13 cellular contexts compared by ENCODE assay signal in the genomic region with DNA sequence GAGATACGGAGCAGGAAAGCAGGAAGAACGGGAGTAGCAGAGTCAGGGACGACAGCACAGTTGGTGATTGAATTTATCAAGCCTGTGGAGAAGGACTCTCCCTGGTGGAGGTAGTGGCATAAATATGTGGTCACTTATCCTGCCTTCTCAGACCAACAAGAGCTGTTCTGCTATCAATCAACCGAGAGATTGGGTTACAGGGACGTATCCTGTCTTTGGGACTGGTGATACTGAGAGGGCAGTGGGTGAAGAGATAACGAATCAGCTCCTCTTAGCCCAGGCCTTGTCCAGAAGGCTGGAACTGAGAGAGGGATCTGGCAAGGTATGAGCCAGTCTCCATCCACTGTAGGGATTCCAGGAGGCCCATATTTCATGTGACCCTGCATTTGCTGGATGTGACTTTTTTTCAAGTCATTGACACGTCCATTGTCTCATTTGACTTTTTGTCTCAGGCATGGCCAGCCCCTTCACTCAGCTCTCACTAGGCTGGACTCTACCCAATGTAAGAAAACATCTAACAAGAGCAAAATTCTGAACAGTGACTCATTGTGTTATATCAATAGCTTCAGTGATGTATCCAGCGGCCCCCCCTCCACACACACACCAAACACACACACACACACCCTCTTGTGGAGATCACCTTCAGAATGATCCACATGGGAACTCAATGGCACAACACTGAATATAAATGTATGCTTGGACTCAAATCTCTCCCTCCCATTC. TPM values are rescaled to one million over a fixed set of nuclear protein-coding genes. Genes with fewer than 3 reads are reported as not detected.
DNase-seq lines count a peak whose midpoint lies in the region; ATAC-seq, FAIRE-seq and TF ChIP-seq lines count a peak whose summit lies in the region.
"Had no signal": no experiment of that assay in that cellular context is flagged by ENCODE, and none has a peak within 500 bp of the region (broad histone marks: within the 10 kb centered on the region; RNA-seq: fewer than 3 reads in every experiment).

No MANE protein-coding gene starts in this region.

- peak; percentile 45 for TF ChIP-seq CTCF in HepG2 (CRISPR knock-in tag; IDR thresholded peaks at IDR 0.05)
- TF ChIP-seq CTCF in right lobe of liver (IDR thresholded peaks at IDR 0.05) = no peak
- TF ChIP-seq CTCF in breast epithelium (IDR thresholded peaks at IDR 0.05) = no peak

- TF ChIP-seq POLR2A in HepG2 (IDR thresholded peaks at IDR 0.05; ENCODE audit: insufficient read depth in 1 of 2, low read depth in 2 of 2, low read length in 2 of 2) (no peak), right lobe of liver (IDR thresholded peaks at IDR 0.05) (no peak), breast epithelium (IDR thresholded peaks at IDR 0.05) (no peak)

- H3K27ac ChIP-seq in HepG2 (ENCODE audit: extremely low read length, insufficient read depth, low read length) (peak overlapping the region; percentile 56), right lobe of liver (no peak overlapping the region), breast epithelium (peak overlapping the region; percentile 65 to 93)

- H4K20me1 ChIP-seq in HepG2 (ENCODE audit: insufficient read depth, low read length) = no peaks in the 10 kb centered on the region

- peak overlapping the region in 1 of 3 experiments; percentile 17; a peak in 1 of 6 replicates for H3K4me3 ChIP-seq in HepG2 (replicated peaks in 1 of 3; ENCODE audit: insufficient read depth in 1 of 3, low read depth in 2 of 3, low read length in 3 of 3)
- H3K4me3 ChIP-seq in right lobe of liver = no peak overlapping the region
- H3K4me3 ChIP-seq in breast epithelium = no peak overlapping the region
- H3K4me3 ChIP-seq: tibial nerve had no signal

- CTCF ChIA-PET in HepG2 (lab: Yijun Ruan, JAX; ENCODE audit: low intra/inter-chr PET ratio, low total read pairs) = interaction anchor here (1.0 kb wide), 1 partner anchor 17 kb away, joined by 3 read pairs; no protein-coding TSS in a partner anchor

- POLR2A ChIA-PET in HepG2 (lab: Yijun Ruan, JAX) = interaction anchor here (2.7 to 3.8 kb wide), 3 partner anchors 10 to 33 kb away, joined by 11 to 22 read pairs (median 11); a partner anchor contains a TSS

- peak; percentile 21 for FAIRE-seq in HepG2 (lab: Jason Lieb, UNC)
- FAIRE-seq: endometrium, TTC549 had no signal

- ATAC-seq in HepG2 (peak; percentile 67), right lobe of liver (no peak)

- H3K9ac ChIP-seq in HepG2 (ENCODE audit: insufficient read depth, low read depth, low read length) = peak overlapping the region; percentile 48

- H3K9me3 ChIP-seq in HepG2 (ENCODE audit: low read length) (no peaks in the 10 kb centered on the region), right lobe of liver (no peaks in the 10 kb centered on the region), breast epithelium (no peaks in the 10 kb centered on the region)
- H3K9me3 ChIP-seq: tibial nerve had no signal

- H3K36me3 ChIP-seq in HepG2 (replicated peaks in 1 of 2; ENCODE audit: control insufficient read depth in 1 of 2, insufficient read depth in 2 of 2, low read length in 2 of 2) = no peaks in the 10 kb centered on the region
- no peaks in the 10 kb centered on the region for H3K36me3 ChIP-seq in right lobe of liver
- H3K36me3 ChIP-seq in breast epithelium = no peaks in the 10 kb centered on the region
- H3K36me3 ChIP-seq: tibial nerve had no signal

- no peak; a peak in 1 of 4 replicates for TF ChIP-seq EP300 in HepG2 (IDR thresholded peaks at IDR 0.05; ENCODE audit: low read depth in 2 of 2, low read length in 2 of 2)
- TF ChIP-seq EP300 in HepG2 (CRISPR knock-in tag; IDR thresholded peaks at IDR 0.05; ENCODE audit: borderline replicate concordance) = no peak

- WGBS in HepG2 (ENCODE audit: low lambda C conversion rate) = 22% methylated on average over 8 of the region's 8 CpGs
- WGBS in right lobe of liver (ENCODE audit: insufficient coverage, low coverage, low lambda C conversion rate, missing lambda C conversion rate) = 63% methylated on average over 6 of the region's 8 CpGs

- DNase-seq in HepG2 (ENCODE audit: low spot score) (peak; percentile 89), right lobe of liver (no peak), breast epithelium (ENCODE audit: low spot score in 2 of 2) (no peak), medulla oblongata (ENCODE audit: extremely low spot score) (peak; percentile 15), NCI-H345 treated with DMSO at 0.1 percent for 48 hours (lab: John Stamatoyannopoulos, UW; ENCODE audit: unreplicated experiment) (no peak), T-helper 9 cell (no peak), activated T-cell treated with anti-CD3 and anti-CD28 coated beads for 4 hours (no peak)
- no peak for DNase-seq in stimulated activated CD4-positive, alpha-beta T cell treated with anti-CD3 and anti-CD28 coated beads, Interleukin-4, amount 100 ng/mL, for 1 hour
- DNase-seq: NCI-H345, retina had no signal

- in situ Hi-C loops in HepG2 (cut with HindIII; ENCODE audit: extremely low pct_ligation_motif_present, low pct_unique_long_range_greater_than_20kb) = no loop called here

- no peaks in the 10 kb centered on the region for H3K27me3 ChIP-seq in HepG2 (ENCODE audit: control insufficient read depth in 1 of 2, insufficient read depth in 2 of 2, low read length in 2 of 2)
- no peaks in the 10 kb centered on the region for H3K27me3 ChIP-seq in right lobe of liver
- H3K27me3 ChIP-seq in breast epithelium = no peaks in the 10 kb centered on the region
- H3K27me3 ChIP-seq: tibial nerve had no signal

- H3K4me2 ChIP-seq in HepG2 (ENCODE audit: low read depth, low read length) = peak overlapping the region; percentile 54

- intact Hi-C loops in HepG2 (cut with micrococcal nuclease; ENCODE audit: unreplicated experiment) (loop anchor here (1.0 kb wide), 2 partner anchors 12 to 39 kb away; no protein-coding TSS in a partner anchor), right lobe of liver (cut with DNase I) (no loop called here), breast epithelium (cut with DNase I; ENCODE audit: low total_unique reads) (no loop called here)

- no peak for TF ChIP-seq RAD21 in HepG2 (CRISPR knock-in tag; IDR thresholded peaks at IDR 0.05)

- H3K4me1 ChIP-seq in HepG2 (ENCODE audit: insufficient read depth, low read length) (peaks cover 77% of the 10 kb centered on the region), right lobe of liver (peaks cover 0 to 10% (median 3%) of the 10 kb centered on the region in 4 donors), breast epithelium (peaks cover 0 to 17% of the 10 kb centered on the region in 2 donors)

- H2AFZ ChIP-seq in HepG2 (ENCODE audit: low read length) = no peak overlapping the region

- BruUV-seq in HepG2 (replicated peaks; lab: Mats Ljungman, UMichigan) = no TSS peak

- no peaks in the 10 kb centered on the region for H3K79me2 ChIP-seq in HepG2 (ENCODE audit: insufficient read depth, low read length)

RNA-seq across cellular contexts. Expression of a gene that starts 11.3 kb away (rescaled TPM):
- total RNA-seq in HepG2 (2016; rRNA removed; fragmentation: Illumina TruSeq; extraction: Trizol) (0.95 and 1.1 TPM in 2 replicates), right lobe of liver (under 1 TPM; 0.27 to 0.68 (median 0.37) TPM), breast epithelium (10 to 100 TPM in 1 of 3 donors, 1 to 10 TPM in 1, under 1 TPM in 1; under 0.01 to 22.2 (median 5.6) TPM)
- total RNA-seq in HepG2 (2016; cell fraction: cytosol; rRNA removed; fragmentation: Illumina TruSeq; extraction: Trizol; ENCODE audit: low read depth) = 0.18 and 0.20 TPM in 2 replicates
- total RNA-seq in HepG2 (2016; cell fraction: insoluble cytoplasmic fraction; rRNA removed; fragmentation: Illumina TruSeq; extraction: Trizol) = 0.80 and 0.89 TPM in 2 replicates
- total RNA-seq in HepG2 (2016; cell fraction: membrane; rRNA removed; fragmentation: Illumina TruSeq; extraction: Trizol) = 0.56 and 0.65 TPM in 2 replicates
- total RNA-seq in HepG2 (2016; cell fraction: nucleus; rRNA removed; fragmentation: Illumina TruSeq; extraction: Trizol) = 1.0 and 1.1 TPM in 2 replicates
- 0.51 and 0.77 TPM in 2 replicates for polyA plus RNA-seq in HepG2 (2011; rRNA removed)
- polyA plus RNA-seq in HepG2 (2011; cell fraction: cytosol; rRNA removed) = 0.20 and 0.29 TPM in 2 replicates
- polyA plus RNA-seq in HepG2 (2011; cell fraction: nucleus; rRNA removed) = 1.0 and 1.2 TPM in 2 replicates
- polyA plus RNA-seq in HepG2 (2012) = 0.36 and 0.48 TPM in 2 replicates
- 0.09 and 0.16 TPM in 2 replicates for polyA plus RNA-seq in HepG2 (2016; cell fraction: cytosol; fragmentation: Illumina TruSeq; extraction: Trizol; ENCODE audit: low read depth)
- polyA plus RNA-seq in HepG2 (2016; cell fraction: insoluble cytoplasmic fraction; fragmentation: Illumina TruSeq; extraction: Trizol; ENCODE audit: low read depth) = 1.4 and 1.6 TPM in 2 replicates
- polyA plus RNA-seq in HepG2 (2016; cell fraction: membrane; fragmentation: Illumina TruSeq; extraction: Trizol; ENCODE audit: low read depth) = 0.35 and 0.52 TPM in 2 replicates
- polyA plus RNA-seq in HepG2 (2016; cell fraction: nucleus; fragmentation: Illumina TruSeq; extraction: Trizol; ENCODE audit: insufficient read depth, low read depth) = 1.4 and 1.9 TPM in 2 replicates
- polyA minus RNA-seq in HepG2 (2011; rRNA and poly(A)+ RNA removed; ENCODE audit: low replicate concordance) = 0.80 TPM in 2 replicates
- polyA minus RNA-seq in HepG2 (2011; cell fraction: cytosol; rRNA and poly(A)+ RNA removed) = 0.44 and 0.69 TPM in 2 replicates
- polyA minus RNA-seq in HepG2 (2011; cell fraction: nucleus; rRNA and poly(A)+ RNA removed) = 1.5 and 2.6 TPM in 2 replicates

RNA-seq across cellular contexts. Expression of a gene that starts 29.7 kb away (rescaled TPM):
- total RNA-seq in HepG2 (2016; rRNA removed; fragmentation: Illumina TruSeq; extraction: Trizol) (9.1 and 14.1 TPM in 2 replicates), right lobe of liver (1 to 10 TPM; 3.0 to 4.8 (median 3.5) TPM), breast epithelium (10 to 100 TPM in 1 of 3 donors, 1 to 10 TPM in 2; 6.9 to 13.3 (median 9.2) TPM)
- total RNA-seq in HepG2 (2016; cell fraction: cytosol; rRNA removed; fragmentation: Illumina TruSeq; extraction: Trizol; ENCODE audit: low read depth) = 0.91 and 1.1 TPM in 2 replicates
- total RNA-seq in HepG2 (2016; cell fraction: insoluble cytoplasmic fraction; rRNA removed; fragmentation: Illumina TruSeq; extraction: Trizol) = 9.1 and 13.9 TPM in 2 replicates
- total RNA-seq in HepG2 (2016; cell fraction: membrane; rRNA removed; fragmentation: Illumina TruSeq; extraction: Trizol) = 5.3 and 5.7 TPM in 2 replicates
- total RNA-seq in HepG2 (2016; cell fraction: nucleus; rRNA removed; fragmentation: Illumina TruSeq; extraction: Trizol) = 14.7 and 16.3 TPM in 2 replicates
- polyA plus RNA-seq in HepG2 (2011; rRNA removed) = 2.5 and 3.4 TPM in 2 replicates
- 1.1 and 1.7 TPM in 2 replicates for polyA plus RNA-seq in HepG2 (2011; cell fraction: cytosol; rRNA removed)
- 4.1 and 4.8 TPM in 2 replicates for polyA plus RNA-seq in HepG2 (2011; cell fraction: nucleus; rRNA removed)
- 3.9 and 4.9 TPM in 2 replicates for polyA plus RNA-seq in HepG2 (2012)
- 0.36 and 0.38 TPM in 2 replicates for polyA plus RNA-seq in HepG2 (2016; cell fraction: cytosol; fragmentation: Illumina TruSeq; extraction: Trizol; ENCODE audit: low read depth)
- polyA plus RNA-seq in HepG2 (2016; cell fraction: insoluble cytoplasmic fraction; fragmentation: Illumina TruSeq; extraction: Trizol; ENCODE audit: low read depth) = 9.5 and 10.5 TPM in 2 replicates
- 2.4 and 2.5 TPM in 2 replicates for polyA plus RNA-seq in HepG2 (2016; cell fraction: membrane; fragmentation: Illumina TruSeq; extraction: Trizol; ENCODE audit: low read depth)
- polyA plus RNA-seq in HepG2 (2016; cell fraction: nucleus; fragmentation: Illumina TruSeq; extraction: Trizol; ENCODE audit: insufficient read depth, low read depth) = 15.7 and 15.8 TPM in 2 replicates
- 2.4 and 7.1 TPM in 2 replicates for polyA minus RNA-seq in HepG2 (2011; rRNA and poly(A)+ RNA removed; ENCODE audit: low replicate concordance)
- 3.2 and 3.8 TPM in 2 replicates for polyA minus RNA-seq in HepG2 (2011; cell fraction: cytosol; rRNA and poly(A)+ RNA removed)
- polyA minus RNA-seq in HepG2 (2011; cell fraction: nucleus; rRNA and poly(A)+ RNA removed) = 16.9 and 21.2 TPM in 2 replicates

RNA-seq across cellular contexts. Expression of a gene that starts 31.8 kb away (rescaled TPM):
- total RNA-seq in HepG2 (2016; rRNA removed; fragmentation: Illumina TruSeq; extraction: Trizol) = 9.4 and 10.6 TPM in 2 replicates
- total RNA-seq in HepG2 (2016; cell fraction: cytosol; rRNA removed; fragmentation: Illumina TruSeq; extraction: Trizol; ENCODE audit: low read depth) = 0.62 and 0.71 TPM in 2 replicates
- 10.2 and 10.9 TPM in 2 replicates for total RNA-seq in HepG2 (2016; cell fraction: insoluble cytoplasmic fraction; rRNA removed; fragmentation: Illumina TruSeq; extraction: Trizol)
- 2.7 and 2.9 TPM in 2 replicates for total RNA-seq in HepG2 (2016; cell fraction: membrane; rRNA removed; fragmentation: Illumina TruSeq; extraction: Trizol)
- total RNA-seq in HepG2 (2016; cell fraction: nucleus; rRNA removed; fragmentation: Illumina TruSeq; extraction: Trizol) = 12.6 and 18.6 TPM in 2 replicates
- polyA plus RNA-seq in HepG2 (2011; rRNA removed) = 3.9 and 4.6 TPM in 2 replicates
- 1.8 and 2.7 TPM in 2 replicates for polyA plus RNA-seq in HepG2 (2011; cell fraction: cytosol; rRNA removed)
- 8.6 and 10.6 TPM in 2 replicates for polyA plus RNA-seq in HepG2 (2011; cell fraction: nucleus; rRNA removed)
- 3.6 and 4.1 TPM in 2 replicates for polyA plus RNA-seq in HepG2 (2012)
- 0.22 and 0.25 TPM in 2 replicates for polyA plus RNA-seq in HepG2 (2016; cell fraction: cytosol; fragmentation: Illumina TruSeq; extraction: Trizol; ENCODE audit: low read depth)
- polyA plus RNA-seq in HepG2 (2016; cell fraction: insoluble cytoplasmic fraction; fragmentation: Illumina TruSeq; extraction: Trizol; ENCODE audit: low read depth) = 5.0 TPM in 2 replicates
- 0.60 and 0.72 TPM in 2 replicates for polyA plus RNA-seq in HepG2 (2016; cell fraction: membrane; fragmentation: Illumina TruSeq; extraction: Trizol; ENCODE audit: low read depth)
- polyA plus RNA-seq in HepG2 (2016; cell fraction: nucleus; fragmentation: Illumina TruSeq; extraction: Trizol; ENCODE audit: insufficient read depth, low read depth) = 16.4 and 17.0 TPM in 2 replicates
- polyA minus RNA-seq in HepG2 (2011; rRNA and poly(A)+ RNA removed; ENCODE audit: low replicate concordance) = 5.5 and 25.8 TPM in 2 replicates
- 2.8 and 3.1 TPM in 2 replicates for polyA minus RNA-seq in HepG2 (2011; cell fraction: cytosol; rRNA and poly(A)+ RNA removed)
- polyA minus RNA-seq in HepG2 (2011; cell fraction: nucleus; rRNA and poly(A)+ RNA removed) = 11.5 and 15.7 TPM in 2 replicates
- total RNA-seq in right lobe of liver = 1 to 10 TPM; 2.9 to 6.1 (median 5.1) TPM
- total RNA-seq in breast epithelium = 10 to 100 TPM in 1 of 3 donors, 1 to 10 TPM in 2; 7.5 to 13.2 (median 8.2) TPM

RNA-seq across cellular contexts. Expression of a gene that starts 51.0 kb away (rescaled TPM):
- total RNA-seq in HepG2 (2016; rRNA removed; fragmentation: Illumina TruSeq; extraction: Trizol) (not detected in 2 replicates), right lobe of liver (10 to 100 TPM in 1 of 6 experiments, 1 to 10 TPM in 4, under 1 TPM in 1; 0.44 to 31.1 (median 2.2) TPM), breast epithelium (not detected)
- not detected in 2 replicates for total RNA-seq in HepG2 (2016; cell fraction: cytosol; rRNA removed; fragmentation: Illumina TruSeq; extraction: Trizol; ENCODE audit: low read depth)
- not detected in 2 replicates for total RNA-seq in HepG2 (2016; cell fraction: insoluble cytoplasmic fraction; rRNA removed; fragmentation: Illumina TruSeq; extraction: Trizol)
- total RNA-seq in HepG2 (2016; cell fraction: membrane; rRNA removed; fragmentation: Illumina TruSeq; extraction: Trizol) = not detected in 2 replicates
- total RNA-seq in HepG2 (2016; cell fraction: nucleus; rRNA removed; fragmentation: Illumina TruSeq; extraction: Trizol) = not detected in 2 replicates
- polyA plus RNA-seq in HepG2 (2011; rRNA removed) = not detected in 2 replicates
- polyA plus RNA-seq in HepG2 (2011; cell fraction: cytosol; rRNA removed) = not detected in 2 replicates
- polyA plus RNA-seq in HepG2 (2011; cell fraction: nucleus; rRNA removed) = not detected in 2 replicates
- not detected in 2 replicates for polyA plus RNA-seq in HepG2 (2012)
- not detected in 2 replicates for polyA plus RNA-seq in HepG2 (2016; cell fraction: cytosol; fragmentation: Illumina TruSeq; extraction: Trizol; ENCODE audit: low read depth)
- polyA plus RNA-seq in HepG2 (2016; cell fraction: insoluble cytoplasmic fraction; fragmentation: Illumina TruSeq; extraction: Trizol; ENCODE audit: low read depth) = not detected in 2 replicates
- polyA plus RNA-seq in HepG2 (2016; cell fraction: membrane; fragmentation: Illumina TruSeq; extraction: Trizol; ENCODE audit: low read depth) = not detected in 2 replicates
- not detected in 2 replicates for polyA plus RNA-seq in HepG2 (2016; cell fraction: nucleus; fragmentation: Illumina TruSeq; extraction: Trizol; ENCODE audit: insufficient read depth, low read depth)
- polyA minus RNA-seq in HepG2 (2011; rRNA and poly(A)+ RNA removed; ENCODE audit: low replicate concordance) = not detected in 2 replicates
- not detected in 2 replicates for polyA minus RNA-seq in HepG2 (2011; cell fraction: cytosol; rRNA and poly(A)+ RNA removed)
- polyA minus RNA-seq in HepG2 (2011; cell fraction: nucleus; rRNA and poly(A)+ RNA removed) = not detected in 2 replicates
- total RNA-seq: tibial nerve had no signal

Comparison
In these comparisons a context has a peak if more than half of its experiments do, and no peak if none do; other contexts are left out.
1. DNase-seq: peak in HepG2 (single experiment) and medulla oblongata (single experiment); none in right lobe of liver (0 of 3), breast epithelium (0 of 2), NCI-H345 treated with DMSO at 0.1 percent for 48 hours (single experiment), T-helper 9 cell (single experiment), activated T-cell treated with anti-CD3 and anti-CD28 coated beads for 4 hours (single experiment) and stimulated activated CD4-positive, alpha-beta T cell treated with anti-CD3 and anti-CD28 coated beads, Interleukin-4, amount 100 ng/mL, for 1 hour (single experiment).
2. H3K27ac ChIP-seq: peak in HepG2 (single experiment) and breast epithelium (2 of 2); none in right lobe of liver (0 of 3).